In the genomic region with DNA sequence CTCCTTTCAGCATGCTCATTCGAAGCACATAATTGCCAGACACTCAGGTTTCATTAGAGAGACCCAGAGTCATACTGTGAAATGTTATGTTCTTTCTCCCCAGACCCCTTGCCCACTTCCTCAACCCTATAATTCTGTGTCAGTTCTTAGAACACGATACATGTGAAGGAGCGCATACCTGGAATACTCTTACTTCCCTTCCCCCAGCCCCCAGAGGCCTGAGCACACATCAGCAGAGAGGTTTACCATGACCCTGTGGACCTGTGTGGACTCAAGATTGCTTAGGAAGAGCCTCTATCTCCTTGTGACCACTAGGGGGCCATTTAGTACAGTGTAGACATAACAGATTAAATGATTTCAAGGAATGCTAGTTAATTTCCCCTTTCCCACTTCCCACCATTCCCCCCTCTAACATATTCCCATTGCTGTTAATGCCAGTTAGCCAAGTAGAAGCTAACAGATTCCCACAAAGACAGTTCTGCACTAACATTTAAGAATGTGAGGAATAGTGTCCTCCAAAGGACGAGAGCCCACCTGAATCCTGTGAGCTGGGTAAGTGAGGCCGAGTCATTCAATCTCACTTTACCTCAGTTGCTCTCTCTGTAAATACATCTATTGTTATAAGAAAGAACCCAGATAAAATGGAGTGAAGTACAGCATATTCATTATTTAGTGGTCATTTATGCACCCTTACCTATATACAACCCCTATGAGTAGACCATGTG, we compare ENCODE assay signal across 8 cellular contexts.
DNase-seq lines count a peak whose midpoint lies in the region; ATAC-seq and TF ChIP-seq lines count a peak whose summit lies in the region.

No MANE protein-coding gene starts in this region.

- H3K4me1 ChIP-seq in adrenal gland (replicated peaks in 1 of 2) (no peaks in the 10 kb centered on the region), hepatocyte (ENCODE audit: insufficient read depth) (no peaks in the 10 kb centered on the region), stomach (no peaks in the 10 kb centered on the region)

- 81 to 84% (median 83%) methylated on average over 5 of the region's 5 CpGs for WGBS in adrenal gland, 4 donors
- WGBS in hepatocyte (ENCODE audit: low lambda C conversion rate, missing lambda C conversion rate), result 57% methylated on average over 5 of the region's 5 CpGs
- 71 to 84% (median 82%) methylated on average over 5 of the region's 5 CpGs for WGBS in stomach, 5 donors

- TF ChIP-seq EP300 in stomach (IDR thresholded peaks at IDR 0.05), result no peak

- H3K9me2 ChIP-seq in hepatocyte (replicated peaks; ENCODE audit: insufficient read depth), result no peaks in the 10 kb centered on the region

- no peak overlapping the region for H2AFZ ChIP-seq in hepatocyte

- no peaks in the 10 kb centered on the region for H3K9me3 ChIP-seq in adrenal gland (replicated peaks in 1 of 3)
- H3K9me3 ChIP-seq in hepatocyte (ENCODE audit: low read depth), result no peaks in the 10 kb centered on the region
- no peaks in the 10 kb centered on the region for H3K9me3 ChIP-seq in stomach

- no peaks in the 10 kb centered on the region for H4K20me1 ChIP-seq in hepatocyte (ENCODE audit: insufficient read depth, poor library complexity, severe bottlenecking)

- no peak for TF ChIP-seq POLR2A in NB4 (IDR thresholded peaks at IDR 0.05; ENCODE audit: extremely low read depth, insufficient read length)
- no peak for TF ChIP-seq POLR2A in adrenal gland (IDR thresholded peaks at IDR 0.05)
- TF ChIP-seq POLR2A in stomach (IDR thresholded peaks at IDR 0.05), result no peak

- peak; percentile 87 for ATAC-seq in HG02678 (IDR thresholded peaks at IDR 0.05; ENCODE audit: unreplicated experiment)

- DNase-seq in NB4 (ENCODE audit: low read depth), result peak; percentile 52
- peak in 2 of 7 donors; percentile 11 to 29 for DNase-seq in adrenal gland
- peak; percentile 76 for DNase-seq in hepatocyte (ENCODE audit: low spot score)
- DNase-seq in stomach, result no peak
- DNase-seq in NCI-H774 (lab: John Stamatoyannopoulos, UW), result no peak

- no peaks in the 10 kb centered on the region for H3K27me3 ChIP-seq in adrenal gland
- no peaks in the 10 kb centered on the region for H3K27me3 ChIP-seq in hepatocyte
- no peaks in the 10 kb centered on the region for H3K27me3 ChIP-seq in stomach

- H3K36me3 ChIP-seq in adrenal gland (replicated peaks in 1 of 2) (no peaks in the 10 kb centered on the region), hepatocyte (replicated peaks; ENCODE audit: insufficient read depth, low read depth) (no peaks in the 10 kb centered on the region), stomach (no peaks in the 10 kb centered on the region)

- TF ChIP-seq CTCF in 22Rv1 (IDR thresholded peaks at IDR 0.05), result peak; percentile 85
- peak; percentile 72 for TF ChIP-seq CTCF in GM12874 (IDR thresholded peaks at IDR 0.05; ENCODE audit: insufficient read depth, low read depth, low read length)
- TF ChIP-seq CTCF in NB4 (IDR thresholded peaks at IDR 0.05; ENCODE audit: low read depth, low read length), result peak; percentile 80
- peak in 5 of 6 experiments; percentile 45 to 59 (median 55) for TF ChIP-seq CTCF in adrenal gland (IDR thresholded peaks at IDR 0.05)
- peak; percentile 64 for TF ChIP-seq CTCF in hepatocyte (IDR thresholded peaks at IDR 0.05; ENCODE audit: poor library complexity)
- TF ChIP-seq CTCF in stomach (IDR thresholded peaks at IDR 0.05), result peak in 4 of 7 experiments; percentile 34 to 71 (median 46)

- intact Hi-C loops in adrenal gland (cut with DNase I) (no loop called here), stomach (cut with DNase I; ENCODE audit: low total_unique reads) (no loop called here)

- H3K27ac ChIP-seq in 22Rv1 (no peak overlapping the region), adrenal gland (no peak overlapping the region), hepatocyte (no peak overlapping the region), stomach (no peak overlapping the region)

- H3K4me3 ChIP-seq in NB4 (ENCODE audit: low read depth, low read length) (no peak overlapping the region), adrenal gland (no peak overlapping the region), hepatocyte (no peak overlapping the region), stomach (no peak overlapping the region)

- no peaks in the 10 kb centered on the region for H3K79me2 ChIP-seq in hepatocyte

- no peak overlapping the region for H3K4me2 ChIP-seq in hepatocyte

Comparison
In these comparisons a context has a peak if more than half of its experiments do, and no peak if none do; other contexts are left out.
1. DNase-seq: peak in NB4 (single experiment) and hepatocyte (single experiment); none in stomach (single experiment) and NCI-H774 (single experiment).
2. Peak in every context shown above with its lines, with median percentiles within 50 percentile points of each other: CTCF ChIP-seq.